ENCODE assay signal across 19 cellular contexts in the genomic region with DNA sequence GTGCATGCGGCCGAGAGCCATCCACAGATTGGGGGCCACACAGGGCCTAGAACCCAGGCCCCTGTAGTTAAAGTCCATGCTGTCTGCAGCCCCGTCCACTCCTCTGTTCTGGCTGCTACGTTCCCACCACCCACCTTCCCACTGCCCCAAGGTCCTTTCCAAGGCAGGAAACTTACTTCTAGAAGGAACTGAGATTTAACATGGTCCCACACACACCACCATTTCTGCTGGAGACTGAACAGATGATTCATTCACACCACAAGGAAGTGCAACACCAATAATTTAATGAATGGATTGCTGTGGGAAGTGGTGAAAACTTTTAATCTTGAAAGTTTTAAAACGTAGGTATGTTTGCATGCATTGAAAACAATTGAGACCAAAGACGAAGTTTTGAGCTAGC.
DNase-seq lines count a peak whose midpoint lies in the region; ATAC-seq, FAIRE-seq and TF ChIP-seq lines count a peak whose summit lies in the region.
"Had no signal": no experiment of that assay in that cellular context is flagged by ENCODE, and none has a peak within 500 bp of the region (broad histone marks: within the 10 kb centered on the region; RNA-seq: fewer than 3 reads in every experiment).

No MANE protein-coding gene starts in this region.

- no peak for TF ChIP-seq POLR2A in heart left ventricle (IDR thresholded peaks at IDR 0.05)

- intact Hi-C loops in Calu3 (cut with micrococcal nuclease; ENCODE audit: unreplicated experiment) (loop anchor here (10.0 kb wide), 1 partner anchor 92 kb away; a partner anchor contains a TSS), heart left ventricle (cut with DNase I) (no loop called here)

- WGBS in heart left ventricle, 4 donors = 92 to 96% (median 94%) methylated on average over 6 of the region's 6 CpGs

- no peak for FAIRE-seq in HTR-8/SVneo (lab: Jason Lieb, UNC)
- FAIRE-seq: RCC 7860 had no signal

- H3K27me3 Mint-ChIP-seq in Calu3 (ENCODE audit: unreplicated experiment) = peaks cover 8% of the 10 kb centered on the region
- no peaks in the 10 kb centered on the region for H3K27me3 Mint-ChIP-seq in activated T-helper 17 cell treated with anti-CD3 and anti-CD28 coated beads, Interleukin-2, amount 50 U/mL, for 72 hours

- peaks cover 0 to 11% (median 0%) of the 10 kb centered on the region in 12 donors for H3K4me1 ChIP-seq in heart left ventricle

- H3K27ac ChIP-seq in heart left ventricle = no peak overlapping the region
- H3K27ac ChIP-seq: SJSA1 had no signal

- BruUV-seq in Calu3 (replicated peaks; lab: Mats Ljungman, UMichigan) = no TSS peak

- H3K9me3 Mint-ChIP-seq in Calu3 (ENCODE audit: low read depth, unreplicated experiment) = peaks cover 3% of the 10 kb centered on the region
- H3K9me3 Mint-ChIP-seq in activated T-helper 17 cell treated with anti-CD3 and anti-CD28 coated beads, Interleukin-2, amount 50 U/mL, for 72 hours = no peaks in the 10 kb centered on the region

- no peaks in the 10 kb centered on the region for H3K9me3 ChIP-seq in heart left ventricle
- H3K9me3 ChIP-seq: MG63, SJSA1 had no signal

- no peaks in the 10 kb centered on the region for H3K36me3 ChIP-seq in heart left ventricle
- H3K36me3 ChIP-seq: MG63, SJSA1 had no signal

- H3K36me3 Mint-ChIP-seq in Calu3 (ENCODE audit: insufficient read depth, unreplicated experiment) = no peaks in the 10 kb centered on the region
- no peaks in the 10 kb centered on the region for H3K36me3 Mint-ChIP-seq in activated T-helper 17 cell treated with anti-CD3 and anti-CD28 coated beads, Interleukin-2, amount 50 U/mL, for 72 hours (ENCODE audit: low read depth)

- H3K4me3 Mint-ChIP-seq in Calu3 (ENCODE audit: low read depth, unreplicated experiment) = no peak overlapping the region
- no peak overlapping the region for H3K4me3 Mint-ChIP-seq in activated T-helper 17 cell treated with anti-CD3 and anti-CD28 coated beads, Interleukin-2, amount 50 U/mL, for 72 hours

- TF ChIP-seq CTCF in Calu3 (IDR thresholded peaks at IDR 0.05; ENCODE audit: unreplicated experiment) (no peak), heart left ventricle (IDR thresholded peaks at IDR 0.05) (no peak)

- DNase-seq in Calu3 = peak; percentile 6
- DNase-seq in renal cortical epithelial cell (ENCODE audit: low read depth) = peak; percentile 35
- DNase-seq in heart left ventricle = no peak
- DNase-seq in HTR-8/SVneo (ENCODE audit: insufficient read length, low spot score) = no peak
- no peak for DNase-seq in GM19238 (ENCODE audit: insufficient read length, low spot score)
- DNase-seq: C1 segment of cervical spinal cord, DMS79, GOT3, HCEC 1CT, MG63, NCI-H1417 treated with DMSO at 0.1 percent for 48 hours, NCI-H187, NCI-H2107, NCI-H446 treated with DMSO at 0.1 percent for 48 hours, OCI-M1 had no signal

- no peak overlapping the region for H3K27ac Mint-ChIP-seq in Calu3 (ENCODE audit: unreplicated experiment)
- peak overlapping the region; percentile 28 for H3K27ac Mint-ChIP-seq in activated T-helper 17 cell treated with anti-CD3 and anti-CD28 coated beads, Interleukin-2, amount 50 U/mL, for 72 hours

- no peaks in the 10 kb centered on the region for H3K27me3 ChIP-seq in heart left ventricle
- H3K27me3 ChIP-seq: MG63, SJSA1 had no signal

- no peak for ATAC-seq in activated T-helper 17 cell treated with anti-CD3 and anti-CD28 coated beads, Interleukin-2, amount 50 U/mL, for 72 hours (replicated peaks)
- ATAC-seq in heart left ventricle (no peak), GM21723 (IDR thresholded peaks at IDR 0.05; ENCODE audit: unreplicated experiment) (no peak)

- CTCF ChIA-PET in Calu3 (lab: Charles Lee) = no interaction called here

- no peaks in the 10 kb centered on the region for H3K4me1 Mint-ChIP-seq in Calu3 (ENCODE audit: low read depth, unreplicated experiment)
- peaks cover 2% of the 10 kb centered on the region for H3K4me1 Mint-ChIP-seq in activated T-helper 17 cell treated with anti-CD3 and anti-CD28 coated beads, Interleukin-2, amount 50 U/mL, for 72 hours

- no peak overlapping the region for H3K4me3 ChIP-seq in heart left ventricle
- H3K4me3 ChIP-seq: MG63, SJSA1 had no signal

Comparison
In these comparisons a context has a peak if more than half of its experiments do, and no peak if none do; other contexts are left out.
1. DNase-seq: peak in Calu3 (single experiment) and renal cortical epithelial cell (single experiment); none in heart left ventricle (0 of 5), HTR-8/SVneo (single experiment) and GM19238 (single experiment).